Comparison of ENCODE assay signal across 8 cellular contexts in the genomic region with DNA sequence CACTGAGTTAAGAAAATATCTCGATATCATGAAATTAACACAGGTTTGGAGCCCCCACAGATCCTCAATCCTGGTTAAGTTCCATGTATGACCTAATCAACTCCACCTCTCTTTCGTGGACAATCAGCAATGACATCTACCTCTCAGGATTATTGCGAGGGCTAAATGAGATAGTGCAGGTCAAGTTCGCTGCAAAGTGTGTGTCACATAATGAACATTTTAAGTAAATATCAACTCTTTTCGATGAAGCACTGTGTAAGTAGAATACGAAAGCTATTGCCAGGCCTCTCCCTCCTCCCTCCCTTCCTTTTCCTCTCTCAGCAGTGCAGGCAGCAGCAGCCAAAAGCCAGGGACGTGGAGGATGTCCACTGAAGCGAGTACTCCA. TPM values are rescaled to one million over a fixed set of nuclear protein-coding genes. Genes with fewer than 3 reads are reported as not detected.
DNase-seq lines count a peak whose midpoint lies in the region; ATAC-seq and TF ChIP-seq lines count a peak whose summit lies in the region.

No MANE protein-coding gene starts in this region.

- peaks cover 3% of the 10 kb centered on the region for H3K36me3 Mint-ChIP-seq in osteocyte (ENCODE audit: unreplicated experiment)

- H3K27me3 ChIP-seq in endocrine pancreas (ENCODE audit: control insufficient read depth, insufficient read depth, low read length) = no peaks in the 10 kb centered on the region

- peak; percentile 95 for DNase-seq in G401 (ENCODE audit: low spot score)
- DNase-seq in NCI-H524 treated with DMSO at 0.1 percent for 48 hours (lab: John Stamatoyannopoulos, UW) = peak; percentile 72
- DNase-seq in osteocyte (ENCODE audit: extremely low spot score, unreplicated experiment) = no peak
- no peak for DNase-seq in activated CD4-positive, alpha-beta T cell treated with anti-CD3 and anti-CD28 coated beads, Interleukin-2, amount 50 U/mL, for 48 hours

- H3K36me3 ChIP-seq in endocrine pancreas (ENCODE audit: control insufficient read depth, insufficient read depth, low read length) = no peaks in the 10 kb centered on the region

- H3K9me3 ChIP-seq in endocrine pancreas (ENCODE audit: control insufficient read depth, low read length) = no peaks in the 10 kb centered on the region

- TF ChIP-seq CTCF in osteocyte (IDR thresholded peaks at IDR 0.05) = no peak

- no peaks in the 10 kb centered on the region for H3K27me3 Mint-ChIP-seq in osteocyte (ENCODE audit: unreplicated experiment)

- peak overlapping the region; percentile 78 for H3K9ac ChIP-seq in endocrine pancreas (ENCODE audit: control insufficient read depth, insufficient read depth, low read length)

- peak overlapping the region; percentile 100 for H3K27ac Mint-ChIP-seq in osteocyte (ENCODE audit: unreplicated experiment)

- peak overlapping the region; percentile 100 for H3K4me3 Mint-ChIP-seq in osteocyte (ENCODE audit: unreplicated experiment)

- peaks cover 34% of the 10 kb centered on the region for H3K4me1 Mint-ChIP-seq in osteocyte (ENCODE audit: unreplicated experiment)

- H3K4me3 ChIP-seq in endocrine pancreas (ENCODE audit: control insufficient read depth, insufficient read depth, low read length) = peak overlapping the region; percentile 87

- in situ Hi-C loops in G401 (cut with HindIII; ENCODE audit: low sequenced_read_pairs) = no loop called here

- no peak for ATAC-seq in GM21526 (IDR thresholded peaks at IDR 0.05; ENCODE audit: low FRiP score, unreplicated experiment)
- no peak for ATAC-seq in HG03025 (IDR thresholded peaks at IDR 0.05; ENCODE audit: low FRiP score, unreplicated experiment)
- ATAC-seq in HG02870 (IDR thresholded peaks at IDR 0.05; ENCODE audit: unreplicated experiment) = no peak

- peaks cover 20% of the 10 kb centered on the region for H3K4me1 ChIP-seq in endocrine pancreas (ENCODE audit: control insufficient read depth, insufficient read depth, low read length)

- H3K9me3 Mint-ChIP-seq in osteocyte (ENCODE audit: unreplicated experiment) = no peaks in the 10 kb centered on the region

RNA-seq across cellular contexts. Expression of a gene that starts 0.4 kb away (rescaled TPM):
- total RNA-seq in G401 (2014; rRNA removed; shearing (Covaris generic)) = 11.5 and 14.2 TPM in 2 replicates
- 44.7 and 47.8 TPM in 2 replicates for total RNA-seq in osteocyte

Comparison
In these comparisons a context has a peak if more than half of its experiments do, and no peak if none do; other contexts are left out.
1. DNase-seq: peak in G401 (single experiment) and NCI-H524 treated with DMSO at 0.1 percent for 48 hours (single experiment); none in osteocyte (single experiment) and activated CD4-positive, alpha-beta T cell treated with anti-CD3 and anti-CD28 coated beads, Interleukin-2, amount 50 U/mL, for 48 hours (0 of 2).